Comparison of ENCODE assay signal across 28 cellular contexts in genomic region chr1:6087402-6087772, GRCh38. TPM values are rescaled to one million over a fixed set of nuclear protein-coding genes. Genes with fewer than 3 reads are reported as not detected.
A peak's percentile ranks its signal among the peaks of the same experiment; 100 is the strongest.
DNase-seq lines count a peak whose midpoint lies in the region; ATAC-seq and TF ChIP-seq lines count a peak whose summit lies in the region.
"Had no signal": no experiment of that assay in that cellular context is flagged by ENCODE, and none has a peak within 500 bp of the region (broad histone marks: within the 10 kb centered on the region; RNA-seq: fewer than 3 reads in every experiment).

No MANE protein-coding gene starts in this region.

- in situ Hi-C loops in gastrocnemius medialis (cut with MboI; ENCODE audit: low sequenced_read_pairs in 4 of 4), result no loop called here

- H3K4me3 ChIP-seq in gastrocnemius medialis, result no peak overlapping the region
- H3K4me3 ChIP-seq: A549, GM12878, MG63, PC-9 had no signal

- H3K27me3 ChIP-seq in gastrocnemius medialis, result peaks cover 5 to 19% (median 6%) of the 10 kb centered on the region in 3 donors
- H3K27me3 ChIP-seq: MG63 had no signal

- no peak for TF ChIP-seq CTCF in gastrocnemius medialis (IDR thresholded peaks at IDR 0.05 in 4 of 5, conservative IDR thresholded peaks at IDR 0.05 in 1 of 5)

- peak overlapping the region; percentile 6 for H3K27ac ChIP-seq in caudate nucleus (ENCODE audit: low read depth, low read length)
- no peak overlapping the region for H3K27ac ChIP-seq in gastrocnemius medialis
- H3K27ac ChIP-seq: A549, PC-9 had no signal

- H3K27ac Mint-ChIP-seq in activated naive CD4-positive, alpha-beta T cell treated with anti-CD3 and anti-CD28 coated beads, Interleukin-2, amount 50 U/mL, for 72 hours, result peak overlapping the region; percentile 55 to 60
- H3K27ac Mint-ChIP-seq in T-helper 17 cell, result peak overlapping the region; percentile 51
- H3K27ac Mint-ChIP-seq in stimulated activated effector memory CD8-positive, alpha-beta T cell treated with anti-CD3 and anti-CD28 coated beads, Interleukin-12 subunit alpha, Interleukin-12 subunit beta, amount 100 ng/mL, for 72 hours, result peak overlapping the region; percentile 86
- H3K27ac Mint-ChIP-seq: B cell had no signal

- H3K9me3 ChIP-seq in T-helper 17 cell (ENCODE audit: control insufficient read depth, low read length, poor library complexity, severe bottlenecking), result no peaks in the 10 kb centered on the region
- H3K9me3 ChIP-seq in gastrocnemius medialis, result no peaks in the 10 kb centered on the region
- H3K9me3 ChIP-seq: A549, MG63 had no signal

- DNase-seq in activated naive CD4-positive, alpha-beta T cell treated with anti-CD3 and anti-CD28 coated beads, Interleukin-2, amount 50 U/mL, for 72 hours (ENCODE audit: low spot score in 2 of 2), result no peak
- DNase-seq in activated naive CD4-positive, alpha-beta T cell (lab: John Stamatoyannopoulos, UW), result no peak
- DNase-seq in T-helper 17 cell, result no peak
- DNase-seq in caudate nucleus (lab: John Stamatoyannopoulos, UW), result no peak
- DNase-seq in stimulated activated effector memory CD8-positive, alpha-beta T cell treated with anti-CD3 and anti-CD28 coated beads, Interleukin-12 subunit alpha, Interleukin-12 subunit beta, amount 100 ng/mL, for 72 hours (ENCODE audit: low spot score in 2 of 2), result no peak
- DNase-seq in gastrocnemius medialis, result no peak
- DNase-seq: DMS 273 treated with DMSO at 0.1 percent for 48 hours; DMS79; EL; GDM1; IMR-90; KG1; MG63; NCI-H1105 treated with DMSO at 0.1 percent for 48 hours; NCI-H2029; NCI-H446; NCI-H524 treated with DMSO at 0.1 percent for 48 hours; NCI-H82; NK-92 treated with Interleukin-12 subunit alpha and Interleukin-12 subunit beta, amount 100 ng/mL, for 24 hours; PC-9; SHP77 had no signal

- H3K36me3 Mint-ChIP-seq in activated naive CD4-positive, alpha-beta T cell treated with anti-CD3 and anti-CD28 coated beads, Interleukin-2, amount 50 U/mL, for 72 hours, result no peaks in the 10 kb centered on the region
- peaks cover 2% of the 10 kb centered on the region for H3K36me3 Mint-ChIP-seq in T-helper 17 cell (ENCODE audit: low read depth)
- peaks cover 100% of the 10 kb centered on the region for H3K36me3 Mint-ChIP-seq in stimulated activated effector memory CD8-positive, alpha-beta T cell treated with anti-CD3 and anti-CD28 coated beads, Interleukin-12 subunit alpha, Interleukin-12 subunit beta, amount 100 ng/mL, for 72 hours

- no peak for TF ChIP-seq POLR2A in gastrocnemius medialis (IDR thresholded peaks at IDR 0.05)

- H3K4me1 Mint-ChIP-seq in T-helper 17 cell, result no peaks in the 10 kb centered on the region
- peaks cover 5% of the 10 kb centered on the region for H3K4me1 Mint-ChIP-seq in stimulated activated effector memory CD8-positive, alpha-beta T cell treated with anti-CD3 and anti-CD28 coated beads, Interleukin-12 subunit alpha, Interleukin-12 subunit beta, amount 100 ng/mL, for 72 hours
- H3K4me1 Mint-ChIP-seq: B cell, CD14-positive monocyte had no signal

- intact Hi-C loops in gastrocnemius medialis (cut with DNase I; ENCODE audit: low total_unique reads), result no loop called here

- H3K27me3 Mint-ChIP-seq in T-helper 17 cell, result no peaks in the 10 kb centered on the region
- H3K27me3 Mint-ChIP-seq: B cell; CD8-positive, alpha-beta memory T cell had no signal

- H3K9me3 Mint-ChIP-seq in activated naive CD4-positive, alpha-beta T cell treated with anti-CD3 and anti-CD28 coated beads, Interleukin-2, amount 50 U/mL, for 72 hours, result no peaks in the 10 kb centered on the region
- no peaks in the 10 kb centered on the region for H3K9me3 Mint-ChIP-seq in stimulated activated effector memory CD8-positive, alpha-beta T cell treated with anti-CD3 and anti-CD28 coated beads, Interleukin-12 subunit alpha, Interleukin-12 subunit beta, amount 100 ng/mL, for 72 hours
- H3K9me3 Mint-ChIP-seq: CD8-positive, alpha-beta memory T cell had no signal

- no peak overlapping the region for H3K4me3 Mint-ChIP-seq in T-helper 17 cell
- no peak overlapping the region for H3K4me3 Mint-ChIP-seq in stimulated activated effector memory CD8-positive, alpha-beta T cell treated with anti-CD3 and anti-CD28 coated beads, Interleukin-12 subunit alpha, Interleukin-12 subunit beta, amount 100 ng/mL, for 72 hours
- H3K4me3 Mint-ChIP-seq: B cell; CD14-positive monocyte; CD8-positive, alpha-beta memory T cell had no signal

- H3K36me3 ChIP-seq in gastrocnemius medialis, result no peaks in the 10 kb centered on the region
- H3K36me3 ChIP-seq: MG63 had no signal

- no peak for ATAC-seq in activated naive CD4-positive, alpha-beta T cell treated with anti-CD3 and anti-CD28 coated beads, Interleukin-2, amount 50 U/mL, for 72 hours
- no peak for ATAC-seq in T-helper 17 cell
- ATAC-seq in stimulated activated effector memory CD8-positive, alpha-beta T cell treated with anti-CD3 and anti-CD28 coated beads, Interleukin-12 subunit alpha, Interleukin-12 subunit beta, amount 100 ng/mL, for 72 hours, result no peak
- ATAC-seq in GM19397 (IDR thresholded peaks at IDR 0.05; ENCODE audit: unreplicated experiment), result no peak
- ATAC-seq in gastrocnemius medialis, result no peak
- ATAC-seq: A549, GM12878, HCT116 had no signal

- no peaks in the 10 kb centered on the region for H3K4me1 ChIP-seq in gastrocnemius medialis
- H3K4me1 ChIP-seq: A549 had no signal

RNA-seq across cellular contexts. Expression of gene KCNAB2, which starts 41.7 kb away (rescaled TPM):
- total RNA-seq in activated naive CD4-positive, alpha-beta T cell treated with anti-CD3 and anti-CD28 coated beads, Interleukin-2, amount 50 U/mL, for 72 hours, result 100 to 1,000 TPM; 214 to 334 TPM
- 100 to 1,000 TPM; 203 to 207 TPM for total RNA-seq in T-helper 17 cell
- total RNA-seq in gastrocnemius medialis, result 1 to 10 TPM; 2.8 to 7.8 (median 4.5) TPM

Comparison
In these comparisons a context has a peak if more than half of its experiments do, and no peak if none do; other contexts are left out.
1. RNA of gene KCNAB2, which starts 41.7 kb away (total RNA-seq): 214 to 334 TPM in activated naive CD4-positive, alpha-beta T cell treated with anti-CD3 and anti-CD28 coated beads, Interleukin-2, amount 50 U/mL, for 72 hours and 203 to 207 TPM in T-helper 17 cell; 2.8 to 7.8 TPM in gastrocnemius medialis; every median in the first group is over 10 times any median in the second.
2. Peak in every context shown above with its lines, with median percentiles within 50 percentile points of each other: H3K27ac Mint-ChIP-seq.